In the genomic region with DNA sequence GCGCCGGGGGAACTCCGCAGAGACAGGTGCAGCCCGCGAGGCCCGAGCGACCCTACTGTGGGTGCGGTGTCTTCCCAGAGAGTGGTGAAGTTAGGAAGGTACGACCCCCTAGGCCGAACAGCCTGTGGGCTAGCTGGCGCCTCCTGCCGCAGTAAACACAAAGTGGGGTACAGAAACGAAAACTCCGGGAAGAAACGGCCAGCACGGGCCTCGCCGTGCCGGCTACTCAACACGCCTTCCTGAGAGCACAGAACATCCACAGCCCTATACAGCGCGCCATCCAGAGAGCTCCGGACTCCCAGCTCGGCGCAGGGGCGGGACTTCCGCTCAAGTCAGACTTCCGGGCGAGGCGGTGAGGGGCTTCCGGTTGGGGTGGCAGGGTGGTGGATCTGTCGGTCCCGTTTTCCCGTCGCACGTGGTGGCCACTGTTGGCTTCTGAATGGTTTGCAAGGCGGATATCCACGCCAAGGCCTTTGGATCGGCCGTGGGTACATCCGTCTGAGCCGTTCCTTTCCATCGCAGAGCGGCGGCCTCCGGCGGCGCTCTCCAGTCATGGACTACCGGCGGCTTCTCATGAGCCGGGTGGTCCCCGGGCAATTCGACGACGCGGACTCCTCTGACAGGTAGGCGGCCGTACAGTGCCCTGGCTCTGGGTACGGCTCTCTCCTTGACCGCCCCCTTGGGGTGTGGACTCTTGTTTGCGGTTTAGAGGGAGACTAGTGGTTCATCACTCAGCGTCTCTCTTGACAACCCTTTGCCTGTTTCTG, we compare ENCODE assay signal across 1 cellular context.
A peak's percentile ranks its signal among the peaks of the same experiment; 100 is the strongest.
TF ChIP-seq lines count a peak whose summit lies in the region.

TSS of gene CAGE1 (minus strand) at position 292 of the 767 bp plus-strand sequence. CDS start 2,569 bp downstream, outside the sequence.
TSS of gene RIOK1 (plus strand) at position 358 of the 767 bp plus-strand sequence. CDS start at position 553, 195 bp downstream.

TF ChIP-seq in GM12878, 131 proteins besides CTCF, POLR2A, EP300 and RAD21 (continued from another document and continues in another):
- TF ChIP-seq IRF5 (IDR thresholded peaks at IDR 0.05; ENCODE audit: borderline replicate concordance), result no peak
- TF ChIP-seq YY1 (IDR thresholded peaks at IDR 0.05; ENCODE audit: low read depth, low read length), result peak; percentile 84
- TF ChIP-seq, protein P1, sequence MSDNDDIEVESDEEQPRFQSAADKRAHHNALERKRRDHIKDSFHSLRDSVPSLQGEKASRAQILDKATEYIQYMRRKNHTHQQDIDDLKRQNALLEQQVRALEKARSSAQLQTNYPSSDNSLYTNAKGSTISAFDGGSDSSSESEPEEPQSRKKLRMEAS (IDR thresholded peaks at IDR 0.05; ENCODE audit: low read depth, low read length), result peak; percentile 91
- TF ChIP-seq ZSCAN29 (IDR thresholded peaks at IDR 0.05), result no peak
- TF ChIP-seq SUPT20H (IDR thresholded peaks at IDR 0.05; ENCODE audit: borderline replicate concordance, control insufficient read depth, low read depth, low read length), result no peak
- TF ChIP-seq TCF7 (IDR thresholded peaks at IDR 0.05; ENCODE audit: borderline replicate concordance), result no peak
- TF ChIP-seq ZNF384 (IDR thresholded peaks at IDR 0.05; ENCODE audit: borderline replicate concordance, low read depth, low read length), result no peak
- peak; percentile 80; the same call in 1 of the 2 replicates for TF ChIP-seq CBX5 (IDR thresholded peaks at IDR 0.05; ENCODE audit: low read depth)
- TF ChIP-seq MYC (IDR thresholded peaks at IDR 0.05; ENCODE audit: insufficient read depth, insufficient read length, insufficient replicate concordance, low read length, severe bottlenecking), result peak; percentile 88
- TF ChIP-seq TCF3 (IDR thresholded peaks at IDR 0.05; ENCODE audit: borderline replicate concordance, insufficient read depth, low read depth, low read length), result peak; percentile 64; the same call in 1 of the 2 replicates
- peak; percentile 61 for TF ChIP-seq ZNF207 (IDR thresholded peaks at IDR 0.05; ENCODE audit: borderline replicate concordance)
- TF ChIP-seq ZBTB4 (CRISPR knock-in tag; IDR thresholded peaks at IDR 0.05), result no peak
- no peak for TF ChIP-seq CUX1 (IDR thresholded peaks at IDR 0.05; ENCODE audit: insufficient replicate concordance, low read depth, low read length)
- no peak for TF ChIP-seq FOXM1 (IDR thresholded peaks at IDR 0.05; ENCODE audit: low read depth, low read length)
- peak; percentile 68; the same call in 2 of the 3 replicates for TF ChIP-seq POU2F2 (IDR thresholded peaks at IDR 0.05; ENCODE audit: borderline replicate concordance, low read depth, low read length)
- TF ChIP-seq BACH1 (IDR thresholded peaks at IDR 0.05; ENCODE audit: borderline replicate concordance), result 0 out of 2 replicates have a peak, but pooled peaks have one; percentile 29
- TF ChIP-seq BMI1 (IDR thresholded peaks at IDR 0.05; ENCODE audit: borderline replicate concordance), result no peak
- TF ChIP-seq STAT3 (IDR thresholded peaks at IDR 0.05; ENCODE audit: low read depth, low read length), result no peak
- TF ChIP-seq IRF4 (IDR thresholded peaks at IDR 0.05; ENCODE audit: low read depth, low read length), result peak; percentile 46
- TF ChIP-seq NBN (IDR thresholded peaks at IDR 0.05), result peak; percentile 90
- peak; percentile 67 for TF ChIP-seq ZBTB11 (CRISPR knock-in tag; IDR thresholded peaks at IDR 0.05)
- TF ChIP-seq IRF3 (IDR thresholded peaks at IDR 0.05), result no peak
- no peak; the same call in 1 of the 2 replicates for TF ChIP-seq TAF1 (IDR thresholded peaks at IDR 0.05; ENCODE audit: borderline replicate concordance, low read depth, low read length)
- 0 out of 2 replicates have a peak, but pooled peaks have one; percentile 27 for TF ChIP-seq MEF2A (IDR thresholded peaks at IDR 0.05; ENCODE audit: insufficient read depth, low read depth, low read length)
- TF ChIP-seq NRF1 (conservative IDR thresholded peaks at IDR 0.05; ENCODE audit: low read depth, low read length), result no peak
- TF ChIP-seq POLR2AphosphoS5 (IDR thresholded peaks at IDR 0.05; ENCODE audit: low read length), result peak; percentile 99
- no peak; the same call in none of the 2 replicates for TF ChIP-seq RB1 (IDR thresholded peaks at IDR 0.05; ENCODE audit: borderline replicate concordance)
- peak; percentile 55 for TF ChIP-seq HDAC6 (IDR thresholded peaks at IDR 0.05; ENCODE audit: unreplicated experiment)
- no peak for TF ChIP-seq SREBF1 (IDR thresholded peaks at IDR 0.05; ENCODE audit: low read length)
- TF ChIP-seq EGR1 (IDR thresholded peaks at IDR 0.05; ENCODE audit: borderline replicate concordance in 1 of 2, low read depth in 2 of 2, low read length in 2 of 2), result peak; percentile 18 to 39; a peak in 1 of 3 replicates
- TF ChIP-seq CBX3 (IDR thresholded peaks at IDR 0.05; ENCODE audit: borderline replicate concordance, low read depth), result no peak
- TF ChIP-seq NR2C2 (IDR thresholded peaks at IDR 0.05; ENCODE audit: borderline replicate concordance, control insufficient read depth, insufficient read length, low read depth), result no peak
- no peak for TF ChIP-seq NFYA (IDR thresholded peaks at IDR 0.05; ENCODE audit: borderline replicate concordance, low read depth, low read length)
- TF ChIP-seq MEF2B (IDR thresholded peaks at IDR 0.05; ENCODE audit: partially characterized antibody, poor library complexity, severe bottlenecking), result peak; percentile 9
- TF ChIP-seq DPF2 (IDR thresholded peaks at IDR 0.05), result peak; percentile 86
- no peak for TF ChIP-seq KAT2A (conservative IDR thresholded peaks at IDR 0.05; ENCODE audit: control insufficient read depth, low read depth, low read length)
- peak; percentile 33; the same call in 1 of the 2 replicates for TF ChIP-seq SREBF2 (IDR thresholded peaks at IDR 0.05; ENCODE audit: low read length)
- no peak for TF ChIP-seq SRF (IDR thresholded peaks at IDR 0.05; ENCODE audit: low read depth in 2 of 2, low read length in 2 of 2)
- no peak for TF ChIP-seq ZNF274 (IDR thresholded peaks at IDR 0.05; ENCODE audit: insufficient read depth, insufficient read length)
- 0 out of 2 replicates have a peak, but pooled peaks have one; percentile 29 for TF ChIP-seq STAT1 (conservative IDR thresholded peaks at IDR 0.05)
- TF ChIP-seq, protein P2, sequence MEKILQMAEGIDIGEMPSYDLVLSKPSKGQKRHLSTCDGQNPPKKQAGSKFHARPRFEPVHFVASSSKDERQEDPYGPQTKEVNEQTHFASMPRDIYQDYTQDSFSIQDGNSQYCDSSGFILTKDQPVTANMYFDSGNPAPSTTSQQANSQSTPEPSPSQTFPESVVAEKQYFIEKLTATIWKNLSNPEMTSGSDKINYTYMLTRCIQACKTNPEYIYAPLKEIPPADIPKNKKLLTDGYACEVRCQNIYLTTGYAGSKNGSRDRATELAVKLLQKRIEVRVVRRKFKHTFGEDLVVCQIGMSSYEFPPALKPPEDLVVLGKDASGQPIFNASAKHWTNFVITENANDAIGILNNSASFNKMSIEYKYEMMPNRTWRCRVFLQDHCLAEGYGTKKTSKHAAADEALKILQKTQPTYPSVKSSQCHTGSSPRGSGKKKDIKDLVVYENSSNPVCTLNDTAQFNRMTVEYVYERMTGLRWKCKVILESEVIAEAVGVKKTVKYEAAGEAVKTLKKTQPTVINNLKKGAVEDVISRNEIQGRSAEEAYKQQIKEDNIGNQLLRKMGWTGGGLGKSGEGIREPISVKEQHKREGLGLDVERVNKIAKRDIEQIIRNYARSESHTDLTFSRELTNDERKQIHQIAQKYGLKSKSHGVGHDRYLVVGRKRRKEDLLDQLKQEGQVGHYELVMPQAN (conservative IDR thresholded peaks at IDR 0.05), result peak; percentile 83
- no peak for TF ChIP-seq ESRRA (IDR thresholded peaks at IDR 0.05; ENCODE audit: low read length)
- TF ChIP-seq CEBPB (IDR thresholded peaks at IDR 0.05; ENCODE audit: borderline replicate concordance in 1 of 2, low read depth in 2 of 2, low read length in 2 of 2), result no peak
